ENCODE assay signal across 9 cellular contexts in the genomic region with DNA sequence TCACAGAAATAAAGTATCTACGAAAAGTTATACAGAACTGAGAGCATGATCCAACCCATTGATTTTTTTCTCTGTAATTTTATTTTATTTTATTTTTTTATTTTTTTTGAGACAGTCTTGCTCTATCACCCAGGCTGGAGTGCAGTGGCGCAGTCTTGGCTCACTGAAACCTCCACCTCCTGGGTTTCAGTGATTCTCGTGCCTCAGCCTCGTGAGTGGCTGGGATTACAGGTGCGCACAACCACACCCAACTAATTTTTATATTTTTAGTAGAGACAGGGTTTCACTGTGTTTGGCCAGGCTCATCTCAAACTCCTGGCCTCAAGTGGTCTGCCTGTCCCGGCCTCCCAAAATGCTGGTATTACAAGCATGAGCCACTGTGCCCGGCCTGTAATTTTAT.
"Had no signal": no experiment of that assay in that cellular context is flagged by ENCODE, and none has a peak within 500 bp of the region (broad histone marks: within the 10 kb centered on the region; RNA-seq: fewer than 3 reads in every experiment).

No MANE protein-coding gene starts in this region.

- H3K4me1 Mint-ChIP-seq: GM23338 had no signal

- ATAC-seq: GM23338, HCT116 had no signal

- H3K9me3 ChIP-seq: HAP-1 had no signal

- H3K36me3 ChIP-seq: HAP-1 had no signal

- H3K9ac ChIP-seq: GM23248 had no signal

- H3K27ac Mint-ChIP-seq: GM23338, HFFc6 had no signal

- H3K27ac ChIP-seq: GM23248 had no signal

- H3K4me3 ChIP-seq: GM23248, GM23338, HAP-1 had no signal

- DNase-seq: GM23248, GOT3, H7, H9, HCEC 1CT, HFFc6 had no signal

- H3K4me3 Mint-ChIP-seq: GM23338, H9, HFFc6 had no signal

- H2AFZ ChIP-seq: GM23248, GM23338 had no signal

- H3K4me2 ChIP-seq: GM23338 had no signal

- H3K4me1 ChIP-seq: HAP-1 had no signal
